In genomic region chrX:115573172-115573571, GRCh38 we compare ENCODE assay signal across 26 cellular contexts.
"Had no signal": no experiment of that assay in that cellular context is flagged by ENCODE, and none has a peak within 500 bp of the region (broad histone marks: within the 10 kb centered on the region; RNA-seq: fewer than 3 reads in every experiment).

No MANE protein-coding gene starts in this region.

- H3K36me3 Mint-ChIP-seq: activated naive CD8-positive, alpha-beta T cell treated with anti-CD3 and anti-CD28 coated beads, Interleukin-2, amount 10 ng/mL, durations not matched to agents 7 days and 5 days had no signal

- H3K27ac ChIP-seq: brain microvascular endothelial cell, stomach, upper lobe of right lung had no signal

- H3K27me3 ChIP-seq: brain microvascular endothelial cell, testis, upper lobe of right lung had no signal

- H3K4me1 ChIP-seq: stomach, testis, upper lobe of right lung had no signal

- ATAC-seq: activated T-helper 17 cell treated with anti-CD3 and anti-CD28 coated beads, Interleukin-2, amount 50 U/mL, for 72 hours; esophagus mucosa; upper lobe of right lung; WTC11 had no signal

- H3K4me3 ChIP-seq: stomach, testis, upper lobe of right lung had no signal

- H3K9me3 Mint-ChIP-seq: activated CD4-positive, alpha-beta memory T cell treated with anti-CD3 and anti-CD28 coated beads, Interleukin-2, amount 10 ng/mL, durations not matched to agents 7 days and 5 days; activated naive CD8-positive, alpha-beta T cell treated with anti-CD3 and anti-CD28 coated beads, Interleukin-2, amount 10 ng/mL, durations not matched to agents 7 days and 5 days; activated T-helper 17 cell treated with anti-CD3 and anti-CD28 coated beads, Interleukin-2, amount 50 U/mL, for 72 hours; central memory CD8-positive, alpha-beta T cell; T-helper 2 cell treated with Interferon-gamma antibody and Interleukin-4, amounts not matched to agents 5 μg/mL and 100 μg/mL, for 36 hours had no signal

- H3K4me1 Mint-ChIP-seq: activated CD4-positive, alpha-beta memory T cell treated with anti-CD3 and anti-CD28 coated beads, Interleukin-2, amount 10 ng/mL, durations not matched to agents 7 days and 5 days; activated naive CD8-positive, alpha-beta T cell treated with anti-CD3 and anti-CD28 coated beads, Interleukin-2, amount 10 ng/mL, durations not matched to agents 7 days and 5 days; activated T-helper 17 cell treated with anti-CD3 and anti-CD28 coated beads, Interleukin-2, amount 50 U/mL, for 72 hours; central memory CD8-positive, alpha-beta T cell; WTC11 had no signal

- DNase-seq: activated CD4-positive, alpha-beta memory T cell treated with anti-CD3 and anti-CD28 coated beads, Interleukin-2, amount 10 ng/mL, durations not matched to agents 7 days and 5 days; activated CD4-positive, alpha-beta T cell treated with anti-CD3 and anti-CD28 coated beads for 4 hours; activated naive CD4-positive, alpha-beta T cell treated with Interleukin-2 at 50 U/mL for 16 hours; activated naive CD8-positive, alpha-beta T cell treated with anti-CD3 and anti-CD28 coated beads, Interleukin-2, amount 10 ng/mL, durations not matched to agents 7 days and 5 days; activated T-cell treated with anti-CD3 and anti-CD28 coated beads, Interleukin-2, amount 50 U/mL, for 1 hour; brain microvascular endothelial cell; cortex of kidney; effector CD4-positive, alpha-beta T cell; hypothalamus; islet precursor cell; midbrain; occipital lobe; right cardiac atrium; SK-N-SH; small intestine; stimulated activated CD4-positive, alpha-beta T cell treated with anti-CD3 and anti-CD28 coated beads, Interleukin-15, amount 100 ng/mL, for 24 hours; stimulated activated CD4-positive, alpha-beta T cell treated with anti-CD3 and anti-CD28 coated beads, Interleukin-2, amount 100 ng/mL, for 48 hours; stomach; testis; upper lobe of right lung had no signal

- H3K27me3 Mint-ChIP-seq: activated CD4-positive, alpha-beta memory T cell treated with anti-CD3 and anti-CD28 coated beads, Interleukin-2, amount 10 ng/mL, durations not matched to agents 7 days and 5 days; activated naive CD8-positive, alpha-beta T cell treated with anti-CD3 and anti-CD28 coated beads, Interleukin-2, amount 10 ng/mL, durations not matched to agents 7 days and 5 days; activated T-helper 17 cell treated with anti-CD3 and anti-CD28 coated beads, Interleukin-2, amount 50 U/mL, for 72 hours; central memory CD8-positive, alpha-beta T cell; progenitor cell of endocrine pancreas had no signal

- FAIRE-seq: small intestine had no signal

- H3K36me3 ChIP-seq: stomach, upper lobe of right lung had no signal

- H3K4me3 Mint-ChIP-seq: activated CD4-positive, alpha-beta memory T cell treated with anti-CD3 and anti-CD28 coated beads, Interleukin-2, amount 10 ng/mL, durations not matched to agents 7 days and 5 days; activated naive CD8-positive, alpha-beta T cell treated with anti-CD3 and anti-CD28 coated beads, Interleukin-2, amount 10 ng/mL, durations not matched to agents 7 days and 5 days; activated T-helper 17 cell treated with anti-CD3 and anti-CD28 coated beads, Interleukin-2, amount 50 U/mL, for 72 hours; central memory CD8-positive, alpha-beta T cell; T-helper 2 cell treated with Interferon-gamma antibody and Interleukin-4, amounts not matched to agents 5 μg/mL and 100 μg/mL, for 36 hours; WTC11 had no signal

- H3K9ac ChIP-seq: SK-N-SH had no signal

- H3K9me3 ChIP-seq: SK-N-SH, stomach, testis, upper lobe of right lung had no signal

- H3K27ac Mint-ChIP-seq: activated CD4-positive, alpha-beta memory T cell treated with anti-CD3 and anti-CD28 coated beads, Interleukin-2, amount 10 ng/mL, durations not matched to agents 7 days and 5 days; activated naive CD8-positive, alpha-beta T cell treated with anti-CD3 and anti-CD28 coated beads, Interleukin-2, amount 10 ng/mL, durations not matched to agents 7 days and 5 days; activated T-helper 17 cell treated with anti-CD3 and anti-CD28 coated beads, Interleukin-2, amount 50 U/mL, for 72 hours; progenitor cell of endocrine pancreas; T-helper 2 cell treated with Interferon-gamma antibody and Interleukin-4, amounts not matched to agents 5 μg/mL and 100 μg/mL, for 36 hours; WTC11 had no signal
